Comparison of ENCODE assay signal across 1 cellular context in the genomic region with DNA sequence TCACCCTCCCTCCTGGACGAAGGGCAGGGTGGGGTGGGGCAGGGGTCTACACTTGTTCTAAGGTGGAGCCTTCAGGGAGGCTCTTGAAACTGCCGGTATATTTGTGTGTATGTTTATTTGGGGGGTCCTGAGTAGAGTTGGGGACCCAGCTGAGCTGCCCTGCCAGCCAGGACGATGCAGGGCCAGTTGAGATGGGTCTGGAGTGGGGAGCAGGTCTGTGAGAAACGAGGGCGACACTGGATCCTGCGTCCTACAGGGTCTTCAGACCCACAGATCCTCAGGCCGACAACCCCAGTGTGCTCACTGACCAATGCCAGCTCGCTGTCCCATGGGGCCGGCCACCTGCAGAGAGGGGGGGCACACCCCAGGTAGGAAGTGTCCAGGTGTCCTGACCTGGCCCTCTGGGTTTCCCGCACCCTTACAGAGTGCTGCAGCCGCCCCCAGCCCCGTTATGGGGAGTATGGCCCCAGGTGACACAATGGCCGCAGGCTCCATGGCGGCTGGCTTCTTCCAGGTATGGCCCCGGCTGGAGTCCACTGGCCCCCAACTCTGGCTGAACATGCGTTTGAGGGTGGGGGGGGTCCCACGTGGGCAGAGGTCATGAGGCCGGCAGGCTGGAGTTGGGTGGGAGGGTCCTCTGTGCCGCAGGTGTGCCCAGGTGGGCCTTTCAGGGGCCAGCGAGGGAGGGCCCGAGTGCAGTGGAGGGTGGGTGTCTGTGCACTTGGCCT.
TF ChIP-seq lines count a peak whose summit lies in the region.

No MANE protein-coding gene starts in this region.

TF ChIP-seq in HEK293, 187 proteins besides CTCF, POLR2A, EP300 and RAD21 (continued from another document):
- no peak for TF ChIP-seq ZNF148 (tag by site-specific recombination; IDR thresholded peaks at IDR 0.05; ENCODE audit: borderline replicate concordance)
- peak; percentile 87 for TF ChIP-seq ZEB2 (tag by site-specific recombination; IDR thresholded peaks at IDR 0.05)
- TF ChIP-seq ZNF121 (tag by site-specific recombination; IDR thresholded peaks at IDR 0.05) = no peak
- no peak for TF ChIP-seq ZBTB20 (tag by site-specific recombination; IDR thresholded peaks at IDR 0.05)
- TF ChIP-seq ZNF202 (tag by site-specific recombination; IDR thresholded peaks at IDR 0.05; ENCODE audit: borderline replicate concordance) = no peak
- TF ChIP-seq ZNF416 (tag by site-specific recombination; IDR thresholded peaks at IDR 0.05) = no peak
- TF ChIP-seq GFI1B (tag by site-specific recombination; IDR thresholded peaks at IDR 0.05) = no peak
- TF ChIP-seq ZNF248 (tag by site-specific recombination; IDR thresholded peaks at IDR 0.05) = no peak
- TF ChIP-seq ZNF596 (tag by site-specific recombination; IDR thresholded peaks at IDR 0.05) = no peak
- no peak for TF ChIP-seq ZNF433 (tag by site-specific recombination; IDR thresholded peaks at IDR 0.05; ENCODE audit: low read depth)
- peak; percentile 85 for TF ChIP-seq BCL11B (tag by site-specific recombination; IDR thresholded peaks at IDR 0.05; ENCODE audit: low read depth)
